In genomic region chr5:130032807-130033206, GRCh38 we compare ENCODE assay signal across 1 cellular context.
TF ChIP-seq lines count a peak whose summit lies in the region.

No MANE protein-coding gene starts in this region.

TF ChIP-seq in HepG2, 621 proteins besides CTCF, POLR2A, EP300 and RAD21 (continued from another document):
- TF ChIP-seq ZC3H13 (CRISPR knock-in tag; IDR thresholded peaks at IDR 0.05) (no peak), ZNF549 (CRISPR knock-in tag; IDR thresholded peaks at IDR 0.05) (no peak), ZNF709 (CRISPR knock-in tag; IDR thresholded peaks at IDR 0.05) (no peak), JUND (CRISPR knock-in tag; IDR thresholded peaks at IDR 0.05) (no peak), U2AF2 (IDR thresholded peaks at IDR 0.05; ENCODE audit: low read depth, low read length) (no peak), FOXK1 (CRISPR knock-in tag; IDR thresholded peaks at IDR 0.05; ENCODE audit: borderline replicate concordance, low read depth) (no peak), MAZ (IDR thresholded peaks at IDR 0.05; ENCODE audit: borderline replicate concordance, low read depth, low read length) (no peak), MAZ (CRISPR knock-in tag; IDR thresholded peaks at IDR 0.05; ENCODE audit: low read depth) (no peak)
TF ChIP-seq in HepG2: peak in this region for 0.
